ENCODE assay signal across 12 cellular contexts in genomic region chr12:30792648-30793499, GRCh38. TPM values are rescaled to one million over a fixed set of nuclear protein-coding genes. Genes with fewer than 3 reads are reported as not detected.
DNase-seq lines count a peak whose midpoint lies in the region; ATAC-seq and TF ChIP-seq lines count a peak whose summit lies in the region.
"Had no signal": no experiment of that assay in that cellular context is flagged by ENCODE, and none has a peak within 500 bp of the region (broad histone marks: within the 10 kb centered on the region; RNA-seq: fewer than 3 reads in every experiment).

No MANE protein-coding gene starts in this region.

- H3K27ac ChIP-seq in RWPE2 (ENCODE audit: poor library complexity, severe bottlenecking) (peak overlapping the region; percentile 99), skeletal muscle tissue (ENCODE audit: low read depth, low read length) (peak overlapping the region; percentile 44), right cardiac atrium (ENCODE audit: low read length) (no peak overlapping the region)
- H3K27ac ChIP-seq: left lung had no signal

- TF ChIP-seq CTCF in RWPE2 (IDR thresholded peaks at IDR 0.05; ENCODE audit: poor library complexity, severe bottlenecking) (no peak), foreskin fibroblast (IDR thresholded peaks at IDR 0.05; ENCODE audit: low read depth, low read length) (no peak)

- intact Hi-C loops in activated CD4-positive, alpha-beta T cell treated with anti-CD3 and anti-CD28 coated beads, Interleukin-2, amount 10 ng/mL, durations not matched to agents 24 days and 14 days (cut with micrococcal nuclease), result no loop called here
- intact Hi-C loops in right cardiac atrium (cut with DNase I), result no loop called here

- peak overlapping the region; percentile 51 for H3K27ac Mint-ChIP-seq in activated CD4-positive, alpha-beta T cell treated with anti-CD3 and anti-CD28 coated beads, Interleukin-2, amount 10 ng/mL, durations not matched to agents 24 days and 14 days
- H3K27ac Mint-ChIP-seq: activated CD4-positive, alpha-beta memory T cell treated with anti-CD3 and anti-CD28 coated beads for 36 hours had no signal

- no peaks in the 10 kb centered on the region for H3K36me3 Mint-ChIP-seq in activated CD4-positive, alpha-beta T cell treated with anti-CD3 and anti-CD28 coated beads, Interleukin-2, amount 10 ng/mL, durations not matched to agents 24 days and 14 days (ENCODE audit: low read depth)
- H3K36me3 Mint-ChIP-seq: activated CD4-positive, alpha-beta memory T cell treated with anti-CD3 and anti-CD28 coated beads for 36 hours had no signal

- peak; percentile 15 for ATAC-seq in RWPE2 (ENCODE audit: low read depth)
- no peak for ATAC-seq in right cardiac atrium
- ATAC-seq: left lung had no signal

- H3K9ac ChIP-seq in skeletal muscle tissue (ENCODE audit: low read depth in 1 of 3, low read length in 3 of 3), result no peak overlapping the region

- H3K27me3 ChIP-seq in RWPE2 (ENCODE audit: insufficient read depth, poor library complexity, severe bottlenecking) (no peaks in the 10 kb centered on the region), skeletal muscle tissue (ENCODE audit: control insufficient read depth in 3 of 3, insufficient read depth in 3 of 3, low read length in 3 of 3) (peaks cover 0 to 5% (median 3%) of the 10 kb centered on the region in 3 donors), right cardiac atrium (ENCODE audit: control insufficient read depth, insufficient read depth) (no peaks in the 10 kb centered on the region)

- 57% methylated on average over 4 of the region's 4 CpGs for WGBS in right cardiac atrium

- peaks cover 14% of the 10 kb centered on the region for H3K4me1 Mint-ChIP-seq in activated CD4-positive, alpha-beta T cell treated with anti-CD3 and anti-CD28 coated beads, Interleukin-2, amount 10 ng/mL, durations not matched to agents 24 days and 14 days

- no peaks in the 10 kb centered on the region for H3K9me3 ChIP-seq in RWPE2 (ENCODE audit: severe bottlenecking)
- H3K9me3 ChIP-seq in skeletal muscle tissue (ENCODE audit: control insufficient read depth in 3 of 3, low read length in 3 of 3), result no peaks in the 10 kb centered on the region
- H3K9me3 ChIP-seq in right cardiac atrium (ENCODE audit: control insufficient read depth, low read length), result no peaks in the 10 kb centered on the region
- H3K9me3 ChIP-seq: left lung had no signal

- H3K4me1 ChIP-seq in RWPE2 (ENCODE audit: insufficient read depth, poor library complexity, severe bottlenecking) (peaks cover 31% of the 10 kb centered on the region), skeletal muscle tissue (ENCODE audit: control insufficient read depth in 3 of 3, insufficient read depth in 3 of 3, low read length in 3 of 3) (peaks cover 18 to 28% (median 23%) of the 10 kb centered on the region in 3 donors), right cardiac atrium (ENCODE audit: control insufficient read depth, insufficient read depth, low read length) (no peaks in the 10 kb centered on the region)

- no peaks in the 10 kb centered on the region for H3K36me3 ChIP-seq in RWPE2 (ENCODE audit: low read depth)
- H3K36me3 ChIP-seq in skeletal muscle tissue (ENCODE audit: control insufficient read depth in 3 of 3, insufficient read depth in 3 of 3, low read length in 3 of 3), result no peaks in the 10 kb centered on the region
- H3K36me3 ChIP-seq: left lung had no signal

- no peak overlapping the region for H3K4me3 Mint-ChIP-seq in activated CD4-positive, alpha-beta T cell treated with anti-CD3 and anti-CD28 coated beads, Interleukin-2, amount 10 ng/mL, durations not matched to agents 24 days and 14 days
- H3K4me3 Mint-ChIP-seq: activated CD4-positive, alpha-beta memory T cell treated with anti-CD3 and anti-CD28 coated beads for 36 hours had no signal

- H3K4me3 ChIP-seq in RWPE2 (ENCODE audit: severe bottlenecking) (no peak overlapping the region), foreskin fibroblast (ENCODE audit: low read depth in 1 of 2, low read length in 2 of 2) (no peak overlapping the region), skeletal muscle tissue (ENCODE audit: low read length in 3 of 3) (no peak overlapping the region), right cardiac atrium (ENCODE audit: low read length) (no peak overlapping the region)
- H3K4me3 ChIP-seq: left lung had no signal

- no peak for DNase-seq in activated CD4-positive, alpha-beta T cell treated with anti-CD3 and anti-CD28 coated beads, Interleukin-2, amount 10 ng/mL, durations not matched to agents 24 days and 14 days
- no peak for DNase-seq in activated CD4-positive, alpha-beta T cell treated with anti-CD3 and anti-CD28 coated beads for 1 hour
- no peak for DNase-seq in RWPE2 (ENCODE audit: low spot score)
- DNase-seq in foreskin fibroblast, result peak; percentile 42 to 52
- no peak for DNase-seq in activated CD8-positive, alpha-beta memory T cell treated with anti-CD3 and anti-CD28 coated beads, Interleukin-2, amount 50 U/mL, for 4 hours
- DNase-seq in right cardiac atrium, result no peak
- no peak for DNase-seq in NCI-H1694 (lab: John Stamatoyannopoulos, UW)
- DNase-seq: activated CD4-positive, alpha-beta memory T cell treated with anti-CD3 and anti-CD28 coated beads for 36 hours; left lung; MV-4-11; NCI-H526 had no signal

- no peaks in the 10 kb centered on the region for H3K9me3 Mint-ChIP-seq in activated CD4-positive, alpha-beta T cell treated with anti-CD3 and anti-CD28 coated beads, Interleukin-2, amount 10 ng/mL, durations not matched to agents 24 days and 14 days
- H3K9me3 Mint-ChIP-seq: activated CD4-positive, alpha-beta memory T cell treated with anti-CD3 and anti-CD28 coated beads for 36 hours had no signal

- H3K27me3 Mint-ChIP-seq in activated CD4-positive, alpha-beta T cell treated with anti-CD3 and anti-CD28 coated beads, Interleukin-2, amount 10 ng/mL, durations not matched to agents 24 days and 14 days, result peaks cover 33% of the 10 kb centered on the region

RNA-seq across cellular contexts. Expression of gene CAPRIN2, which starts 38.1 kb away (rescaled TPM):
- total RNA-seq in activated CD4-positive, alpha-beta T cell treated with anti-CD3 and anti-CD28 coated beads, Interleukin-2, amount 10 ng/mL, durations not matched to agents 24 days and 14 days, result 8.6 and 12.2 TPM in 2 replicates
- total RNA-seq in skeletal muscle tissue (15.7 TPM), right cardiac atrium (10 to 100 TPM; 23.7 to 39.6 (median 30.5) TPM)
- polyA plus RNA-seq in right cardiac atrium, result 18.6 TPM

Comparison
In these comparisons a context has a peak if more than half of its experiments do, and no peak if none do; other contexts are left out.
1. DNase-seq: peak in foreskin fibroblast (2 of 2); none in activated CD4-positive, alpha-beta T cell treated with anti-CD3 and anti-CD28 coated beads, Interleukin-2, amount 10 ng/mL, durations not matched to agents 24 days and 14 days (single experiment), activated CD4-positive, alpha-beta T cell treated with anti-CD3 and anti-CD28 coated beads for 1 hour (single experiment), RWPE2 (single experiment), activated CD8-positive, alpha-beta memory T cell treated with anti-CD3 and anti-CD28 coated beads, Interleukin-2, amount 50 U/mL, for 4 hours (single experiment), right cardiac atrium (0 of 3) and NCI-H1694 (single experiment).